27 cellular contexts compared by ENCODE assay signal in the genomic region with DNA sequence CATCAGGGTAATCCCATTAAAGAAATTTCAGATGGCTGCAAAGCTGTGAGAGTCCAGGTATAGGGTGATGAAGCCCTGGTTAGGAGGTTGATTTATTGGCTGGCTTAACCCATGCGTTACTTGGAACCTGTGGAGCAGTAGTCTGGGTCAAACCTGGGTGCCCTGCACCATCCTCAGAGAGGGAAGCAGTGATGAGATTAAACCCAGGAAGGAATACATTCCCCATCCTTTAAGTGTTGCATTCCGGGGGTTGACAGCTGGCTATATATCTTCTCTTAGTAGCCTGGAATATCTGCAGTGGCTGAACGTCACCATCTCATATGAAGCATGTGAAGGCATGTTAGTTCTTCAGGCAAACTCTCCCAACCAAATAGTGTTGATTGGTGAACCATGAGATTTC.
"Had no signal": no experiment of that assay in that cellular context is flagged by ENCODE, and none has a peak within 500 bp of the region (broad histone marks: within the 10 kb centered on the region; RNA-seq: fewer than 3 reads in every experiment).

No MANE protein-coding gene starts in this region.

- FAIRE-seq: RCC 7860 had no signal

- H3K27ac ChIP-seq: SJSA1 had no signal

- H3K27me3 ChIP-seq: MG63, SJSA1 had no signal

- H3K9me3 ChIP-seq: MG63, SJSA1 had no signal

- DNase-seq: activated CD4-positive, alpha-beta memory T cell treated with anti-CD3 and anti-CD28 coated beads, Interleukin-2, amount 10 ng/mL, durations not matched to agents 7 days and 5 days; activated CD4-positive, alpha-beta T cell treated with anti-CD3 and anti-CD28 coated beads for 36 hours; activated CD4-positive, alpha-beta T cell treated with anti-CD3 and anti-CD28 coated beads, Interleukin-2, amount 50 U/mL, for 1 hour; activated gamma-delta T cell treated with Interleukin-2 at 50 U/mL for 16 hours; activated naive CD4-positive, alpha-beta T cell treated with anti-CD3 and anti-CD28 coated beads, Interleukin-2, amount 10 ng/mL, durations not matched to agents 7 days and 5 days; activated naive CD8-positive, alpha-beta T cell treated with anti-CD3 and anti-CD28 coated beads for 36 hours; activated T-cell treated with anti-CD3 and anti-CD28 coated beads for 4 hours; activated T-cell treated with anti-CD3 and anti-CD28 coated beads, Interleukin-2, amount 50 U/mL, for 72 hours; anterior cingulate cortex; central memory CD4-positive, alpha-beta T cell; MG63; MV-4-11; NCI-H1092 treated with DMSO at 0.1 percent for 48 hours; NCI-H1417 treated with DMSO at 0.1 percent for 48 hours; NCI-H1694; NCI-H2029; NCI-H2107; NCI-H2171 treated with DMSO at 0.1 percent for 48 hours; NCI-H226; NCI-H510A; NCI-H526 treated with DMSO at 0.1 percent for 48 hours; SHP77; T-cell; T-helper 2 cell; T1000 had no signal

- ATAC-seq: activated CD4-positive, alpha-beta T cell treated with anti-CD3 and anti-CD28 coated beads for 36 hours; activated T-cell treated with anti-CD3 and anti-CD28 coated beads, Interleukin-2, amount 50 U/mL, for 72 hours; T-cell had no signal

- H3K4me3 ChIP-seq: MG63, SJSA1 had no signal

- H3K36me3 ChIP-seq: MG63, SJSA1 had no signal
